31 cellular contexts compared by ENCODE assay signal in genomic region chr10:110321869-110322620, GRCh38.
"Had no signal": no experiment of that assay in that cellular context is flagged by ENCODE, and none has a peak within 500 bp of the region (broad histone marks: within the 10 kb centered on the region; RNA-seq: fewer than 3 reads in every experiment).

No MANE protein-coding gene starts in this region.

- H3K4me3 ChIP-seq: body of pancreas, breast epithelium, PC-9 had no signal

- H3K4me1 ChIP-seq: body of pancreas, breast epithelium had no signal

- FAIRE-seq: astrocyte, RCC 7860, TTC549 had no signal

- ATAC-seq: activated CD4-positive, alpha-beta T cell treated with anti-CD3 and anti-CD28 coated beads for 36 hours; activated CD4-positive, CD25-positive, alpha-beta regulatory T cell treated with anti-CD3 and anti-CD28 coated beads, Interleukin-2, amount 50 U/mL, for 24 hours; activated CD8-positive, alpha-beta T cell treated with anti-CD3 and anti-CD28 coated beads, Interleukin-2, amount 10 ng/mL, durations not matched to agents 7 days and 5 days; body of pancreas had no signal

- H3K4me2 ChIP-seq: PC-9 had no signal

- H3K9me3 Mint-ChIP-seq: T-helper 2 cell treated with Interferon-gamma antibody and Interleukin-4, amounts not matched to agents 5 μg/mL and 100 μg/mL, for 36 hours had no signal

- H3K27me3 ChIP-seq: body of pancreas, breast epithelium had no signal

- H3K27ac ChIP-seq: body of pancreas, breast epithelium, PC-9 had no signal

- DNase-seq: activated CD4-positive, alpha-beta T cell treated with anti-CD3 and anti-CD28 coated beads for 36 hours; activated CD4-positive, alpha-beta T cell treated with anti-CD3 and anti-CD28 coated beads, Interleukin-2, amount 10 ng/mL, durations not matched to agents 7 days and 5 days; activated CD4-positive, alpha-beta T cell treated with anti-CD3 and anti-CD28 coated beads, Interleukin-2, amount 50 U/mL, for 48 hours; activated CD8-positive, alpha-beta T cell treated with anti-CD3 and anti-CD28 coated beads, Interleukin-2, amount 10 ng/mL, durations not matched to agents 7 days and 5 days; activated gamma-delta T cell; activated naive CD4-positive, alpha-beta T cell treated with Interleukin-2 at 50 U/mL for 16 hours; activated naive CD8-positive, alpha-beta T cell treated with anti-CD3 and anti-CD28 coated beads, Interleukin-2, amount 10 ng/mL, durations not matched to agents 7 days and 5 days; activated T-cell treated with anti-CD3 and anti-CD28 coated beads, Interleukin-2, amount 50 U/mL, for 24 hours; body of pancreas; NCI-H1105; NCI-H1417 treated with DMSO at 0.1 percent for 48 hours; NCI-H187 treated with DMSO at 0.1 percent for 48 hours; NCI-H2081; NCI-H2171 treated with DMSO at 0.1 percent for 48 hours; NCI-H2227 treated with DMSO at 0.1 percent for 48 hours; NCI-H446; NCI-H510A treated with DMSO at 0.1 percent for 48 hours; NCI-H526 treated with DMSO at 0.1 percent for 48 hours; NCI-H774; NK-92 treated with Interleukin-12 subunit alpha and Interleukin-12 subunit beta, amount 100 ng/mL, for 24 hours; PC-9; Right ventricle myocardium superior; SW 1271 had no signal

- H3K27me3 Mint-ChIP-seq: activated naive CD4-positive, alpha-beta T cell treated with anti-CD3 and anti-CD28 coated beads, Interleukin-2, amount 50 U/mL, for 24 hours; activated T-cell treated with anti-CD3 and anti-CD28 coated beads, Interleukin-2, amount 50 U/mL, for 24 hours had no signal

- H3K9me3 ChIP-seq: body of pancreas had no signal

- H3K27ac Mint-ChIP-seq: activated CD4-positive, alpha-beta T cell treated with anti-CD3 and anti-CD28 coated beads for 36 hours; activated CD4-positive, alpha-beta T cell treated with anti-CD3 and anti-CD28 coated beads, Interleukin-2, amount 10 ng/mL, durations not matched to agents 7 days and 5 days; activated CD8-positive, alpha-beta T cell treated with anti-CD3 and anti-CD28 coated beads, Interleukin-2, amount 10 ng/mL, durations not matched to agents 7 days and 5 days; activated naive CD4-positive, alpha-beta T cell treated with anti-CD3 and anti-CD28 coated beads, Interleukin-2, amount 50 U/mL, for 24 hours; activated naive CD8-positive, alpha-beta T cell treated with anti-CD3 and anti-CD28 coated beads, Interleukin-2, amount 10 ng/mL, durations not matched to agents 7 days and 5 days; activated T-cell treated with anti-CD3 and anti-CD28 coated beads, Interleukin-2, amount 50 U/mL, for 24 hours; activated T-helper 2 cell treated with anti-CD3 and anti-CD28 coated beads, Interferon-gamma antibody, Interleukin-2, Interleukin-4, amounts not matched to agents 10 μg/mL and 5 μg/mL and 100 μg/mL, durations not matched to agents 14 hours and 24 hours and 36 hours; T-helper 2 cell treated with Interferon-gamma antibody and Interleukin-4, amounts not matched to agents 5 μg/mL and 100 μg/mL, for 36 hours had no signal

- H3K36me3 ChIP-seq: breast epithelium had no signal

- H2AFZ ChIP-seq: PC-9 had no signal

- H3K4me3 Mint-ChIP-seq: activated CD4-positive, alpha-beta T cell treated with anti-CD3 and anti-CD28 coated beads for 36 hours; activated CD4-positive, alpha-beta T cell treated with anti-CD3 and anti-CD28 coated beads, Interleukin-2, amount 10 ng/mL, durations not matched to agents 7 days and 5 days; activated CD8-positive, alpha-beta T cell treated with anti-CD3 and anti-CD28 coated beads, Interleukin-2, amount 10 ng/mL, durations not matched to agents 7 days and 5 days; activated naive CD4-positive, alpha-beta T cell treated with anti-CD3 and anti-CD28 coated beads, Interleukin-2, amount 50 U/mL, for 24 hours; activated naive CD8-positive, alpha-beta T cell treated with anti-CD3 and anti-CD28 coated beads, Interleukin-2, amount 10 ng/mL, durations not matched to agents 7 days and 5 days; activated T-cell treated with anti-CD3 and anti-CD28 coated beads, Interleukin-2, amount 50 U/mL, for 24 hours; T-helper 2 cell treated with Interferon-gamma antibody and Interleukin-4, amounts not matched to agents 5 μg/mL and 100 μg/mL, for 36 hours had no signal
